Comparison of ENCODE assay signal across 7 cellular contexts in genomic region chr3:14460342-14461005, GRCh38. TPM values are rescaled to one million over a fixed set of nuclear protein-coding genes. Genes with fewer than 3 reads are reported as not detected.
DNase-seq lines count a peak whose midpoint lies in the region; ATAC-seq and TF ChIP-seq lines count a peak whose summit lies in the region.

No MANE protein-coding gene starts in this region.

- no peak for TF ChIP-seq CTCF in brain microvascular endothelial cell (IDR thresholded peaks at IDR 0.05; ENCODE audit: low read depth, low read length, missing control alignments)

- H3K27ac ChIP-seq in brain microvascular endothelial cell (peak overlapping the region; percentile 32), temporal lobe (ENCODE audit: low read depth, low read length) (peak overlapping the region; percentile 25)

- DNase-seq in NCI-H2029 treated with DMSO at 0.1 percent for 48 hours (lab: John Stamatoyannopoulos, UW) (peak; percentile 53), brain microvascular endothelial cell (peak; percentile 88), kidney glomerular epithelial cell (lab: John Stamatoyannopoulos, UW) (peak; percentile 88), T1000 (lab: John Stamatoyannopoulos, UW) (no peak)
- no peak for DNase-seq in effector CD4-positive, alpha-beta T cell

- H3K36me3 ChIP-seq in brain microvascular endothelial cell (replicated peaks) = peaks cover 10% of the 10 kb centered on the region

- ATAC-seq in GM18867 (IDR thresholded peaks at IDR 0.05; ENCODE audit: unreplicated experiment) = no peak

- no peak overlapping the region for H3K4me3 ChIP-seq in brain microvascular endothelial cell (ENCODE audit: low read depth, low read length)

- in situ Hi-C loops in brain microvascular endothelial cell (cut with HindIII; ENCODE audit: low pct_ligation_motif_present, low sequenced_read_pairs) = loop anchor here (25.0 kb wide), 1 partner anchor 198 kb away; no protein-coding TSS in a partner anchor

- no peaks in the 10 kb centered on the region for H3K27me3 ChIP-seq in brain microvascular endothelial cell (replicated peaks)

RNA-seq across cellular contexts. Expression of gene SLC6A6, which starts 58.1 kb away (rescaled TPM):
- total RNA-seq in temporal lobe = 12.5 TPM

Comparison
In these comparisons a context has a peak if more than half of its experiments do, and no peak if none do; other contexts are left out.
1. DNase-seq: peak in NCI-H2029 treated with DMSO at 0.1 percent for 48 hours (single experiment), brain microvascular endothelial cell (single experiment) and kidney glomerular epithelial cell (single experiment); none in T1000 (single experiment) and effector CD4-positive, alpha-beta T cell (single experiment).